22 cellular contexts compared by ENCODE assay signal in the genomic region with DNA sequence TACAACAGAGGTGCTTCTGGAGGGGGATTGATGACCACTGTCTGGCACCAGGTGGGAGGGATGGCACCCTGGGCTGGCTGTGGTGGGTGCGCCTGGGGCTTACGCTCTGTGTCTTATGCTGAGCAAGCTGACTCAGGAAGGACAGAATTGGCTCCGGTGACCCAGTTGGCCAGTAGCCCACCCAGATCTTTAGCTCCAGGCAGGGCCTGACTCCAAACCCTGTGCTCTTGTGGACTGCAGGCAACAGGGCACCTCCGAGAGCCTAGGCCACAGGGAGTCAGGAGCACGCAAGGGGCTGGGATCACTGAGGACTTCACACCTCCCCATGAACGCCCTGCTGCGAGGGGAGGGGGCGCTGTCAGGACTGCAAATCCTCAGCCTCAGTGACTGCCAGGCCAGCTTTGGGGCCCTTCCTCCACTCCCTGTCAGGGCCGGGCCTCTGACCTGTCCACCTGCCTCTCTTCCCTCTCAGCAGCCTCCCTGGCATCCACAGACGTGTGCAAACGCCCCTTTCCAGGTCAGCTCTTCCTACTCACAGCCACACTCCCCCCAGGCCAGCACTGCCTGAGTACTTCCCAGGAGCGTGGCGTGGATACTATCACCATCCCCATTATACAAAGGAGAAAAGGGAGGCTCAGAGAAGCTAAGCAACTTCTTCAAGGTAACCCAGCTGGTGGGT.
A peak's percentile ranks its signal among the peaks of the same experiment; 100 is the strongest.
DNase-seq lines count a peak whose midpoint lies in the region; ATAC-seq, FAIRE-seq and TF ChIP-seq lines count a peak whose summit lies in the region.
"Had no signal": no experiment of that assay in that cellular context is flagged by ENCODE, and none has a peak within 500 bp of the region (broad histone marks: within the 10 kb centered on the region; RNA-seq: fewer than 3 reads in every experiment).

No MANE protein-coding gene starts in this region.

- CTCF ChIA-PET in HepG2 (lab: Yijun Ruan, JAX; ENCODE audit: low intra/inter-chr PET ratio, low total read pairs): no interaction called here

- peaks cover 6 to 14% of the 10 kb centered on the region in 2 donors for H3K4me1 ChIP-seq in gastrocnemius medialis
- no peaks in the 10 kb centered on the region for H3K4me1 ChIP-seq in HepG2 (ENCODE audit: insufficient read depth, low read length)
- H3K4me1 ChIP-seq: Caco-2, HAP-1 had no signal

- no peak overlapping the region for H3K9ac ChIP-seq in HepG2 (ENCODE audit: insufficient read depth, low read depth, low read length)

- H3K27me3 Mint-ChIP-seq in nephron progenitor cell (ENCODE audit: low read depth, poor library complexity): peaks cover 26% of the 10 kb centered on the region
- peaks cover 18% of the 10 kb centered on the region for H3K27me3 Mint-ChIP-seq in activated naive CD8-positive, alpha-beta T cell treated with anti-CD3 and anti-CD28 coated beads, Interleukin-2, amount 50 U/mL, for 24 hours

- DNase-seq in G401 (ENCODE audit: low spot score) (peak; percentile 76), nephron progenitor cell (no peak), gastrocnemius medialis (peak; percentile 30 to 42), HepG2 (ENCODE audit: low spot score) (no peak)
- no peak for DNase-seq in activated naive CD8-positive, alpha-beta T cell treated with anti-CD3 and anti-CD28 coated beads, Interleukin-2, amount 50 U/mL, for 24 hours
- DNase-seq: AML-193; Caco-2; CD4-positive, alpha-beta T cell; GDM1; GOT3; IMR-90 had no signal

- H3K27ac ChIP-seq in cingulate gyrus (ENCODE audit: low read depth, low read length) (peak overlapping the region; percentile 23), gastrocnemius medialis (no peak overlapping the region), HepG2 (ENCODE audit: extremely low read length, insufficient read depth, low read length) (no peak overlapping the region)
- H3K27ac ChIP-seq: 22Rv1, C4-2B, HL-60 had no signal

- H3K9me3 ChIP-seq in gastrocnemius medialis (no peaks in the 10 kb centered on the region), HepG2 (ENCODE audit: low read length) (no peaks in the 10 kb centered on the region)
- H3K9me3 ChIP-seq: A549, Caco-2, HAP-1 had no signal

- TF ChIP-seq EP300 in HepG2 (IDR thresholded peaks at IDR 0.05; ENCODE audit: low read depth in 2 of 2, low read length in 2 of 2) (no peak), HepG2 (CRISPR knock-in tag; IDR thresholded peaks at IDR 0.05; ENCODE audit: borderline replicate concordance) (no peak)

- H3K4me1 Mint-ChIP-seq in nephron progenitor cell: peaks cover 34% of the 10 kb centered on the region
- peaks cover 10% of the 10 kb centered on the region for H3K4me1 Mint-ChIP-seq in activated naive CD8-positive, alpha-beta T cell treated with anti-CD3 and anti-CD28 coated beads, Interleukin-2, amount 50 U/mL, for 24 hours

- in situ Hi-C loops in G401 (cut with HindIII; ENCODE audit: low sequenced_read_pairs) (no loop called here), gastrocnemius medialis (cut with MboI; ENCODE audit: low sequenced_read_pairs in 4 of 4) (no loop called here), HepG2 (cut with HindIII; ENCODE audit: extremely low pct_ligation_motif_present, low pct_unique_long_range_greater_than_20kb) (no loop called here)

- peaks cover 3% of the 10 kb centered on the region for H3K36me3 Mint-ChIP-seq in nephron progenitor cell (ENCODE audit: low read depth)
- H3K36me3 Mint-ChIP-seq in activated naive CD8-positive, alpha-beta T cell treated with anti-CD3 and anti-CD28 coated beads, Interleukin-2, amount 50 U/mL, for 24 hours (ENCODE audit: low read depth): no peaks in the 10 kb centered on the region

- POLR2A ChIA-PET in HepG2 (lab: Yijun Ruan, JAX): no interaction called here

- no peak overlapping the region for H3K4me2 ChIP-seq in HepG2 (ENCODE audit: low read depth, low read length)
- H3K4me2 ChIP-seq: A549 had no signal

- H4K20me1 ChIP-seq in HepG2 (ENCODE audit: insufficient read depth, low read length): no peaks in the 10 kb centered on the region

- H3K4me3 Mint-ChIP-seq in nephron progenitor cell: peak overlapping the region; percentile 35
- H3K4me3 Mint-ChIP-seq in activated naive CD8-positive, alpha-beta T cell treated with anti-CD3 and anti-CD28 coated beads, Interleukin-2, amount 50 U/mL, for 24 hours: no peak overlapping the region
- H3K4me3 Mint-ChIP-seq: CD4-positive, alpha-beta T cell had no signal

- H3K9me3 Mint-ChIP-seq in nephron progenitor cell: no peaks in the 10 kb centered on the region
- no peaks in the 10 kb centered on the region for H3K9me3 Mint-ChIP-seq in activated naive CD8-positive, alpha-beta T cell treated with anti-CD3 and anti-CD28 coated beads, Interleukin-2, amount 50 U/mL, for 24 hours
- H3K9me3 Mint-ChIP-seq: CD4-positive, alpha-beta T cell had no signal

- intact Hi-C loops in gastrocnemius medialis (cut with DNase I; ENCODE audit: low total_unique reads): no loop called here
- intact Hi-C loops in HepG2 (cut with micrococcal nuclease; ENCODE audit: unreplicated experiment): no loop called here

- H3K36me3 ChIP-seq in gastrocnemius medialis (no peaks in the 10 kb centered on the region), HepG2 (replicated peaks in 1 of 2; ENCODE audit: control insufficient read depth in 1 of 2, insufficient read depth in 2 of 2, low read length in 2 of 2) (no peaks in the 10 kb centered on the region)
- H3K36me3 ChIP-seq: HAP-1 had no signal

- no peaks in the 10 kb centered on the region for H3K27me3 ChIP-seq in gastrocnemius medialis
- H3K27me3 ChIP-seq in HepG2 (ENCODE audit: control insufficient read depth in 1 of 2, insufficient read depth in 2 of 2, low read length in 2 of 2): peaks cover 6 to 58% of the 10 kb centered on the region in 2 experiments

- H3K79me2 ChIP-seq in HepG2 (ENCODE audit: insufficient read depth, low read length): no peaks in the 10 kb centered on the region

- ATAC-seq in gastrocnemius medialis (peak; percentile 61 to 85), HepG2 (no peak), HG03342 (IDR thresholded peaks at IDR 0.05; ENCODE audit: unreplicated experiment) (no peak), HG02610 (IDR thresholded peaks at IDR 0.05; ENCODE audit: unreplicated experiment) (no peak)
- ATAC-seq in activated naive CD8-positive, alpha-beta T cell treated with anti-CD3 and anti-CD28 coated beads, Interleukin-2, amount 50 U/mL, for 24 hours: no peak

- H2AFZ ChIP-seq in HepG2 (ENCODE audit: low read length): no peak overlapping the region

- 4% methylated on average over 5 of the region's 13 CpGs for WGBS in HepG2 (ENCODE audit: low lambda C conversion rate)

- TF ChIP-seq POLR2A in gastrocnemius medialis (IDR thresholded peaks at IDR 0.05) (no peak), HepG2 (IDR thresholded peaks at IDR 0.05; ENCODE audit: insufficient read depth in 1 of 2, low read depth in 2 of 2, low read length in 2 of 2) (no peak)

- FAIRE-seq in HepG2 (lab: Jason Lieb, UNC): no peak
- FAIRE-seq: A549, D721Med, GM12892, GM18507 had no signal

- TF ChIP-seq RAD21 in HepG2 (CRISPR knock-in tag; IDR thresholded peaks at IDR 0.05): no peak

- H3K4me3 ChIP-seq in gastrocnemius medialis: no peak overlapping the region
- no peak overlapping the region for H3K4me3 ChIP-seq in HepG2 (replicated peaks in 1 of 3; ENCODE audit: insufficient read depth in 1 of 3, low read depth in 2 of 3, low read length in 3 of 3)
- H3K4me3 ChIP-seq: A549, HAP-1 had no signal

- no TSS peak for BruUV-seq in HepG2 (replicated peaks; lab: Mats Ljungman, UMichigan)

- H3K27ac Mint-ChIP-seq in nephron progenitor cell: no peak overlapping the region
- no peak overlapping the region for H3K27ac Mint-ChIP-seq in activated naive CD8-positive, alpha-beta T cell treated with anti-CD3 and anti-CD28 coated beads, Interleukin-2, amount 50 U/mL, for 24 hours
- H3K27ac Mint-ChIP-seq: CD4-positive, alpha-beta T cell had no signal

- no peak for TF ChIP-seq CTCF in nephron progenitor cell (IDR thresholded peaks at IDR 0.05)
- no peak for TF ChIP-seq CTCF in gastrocnemius medialis (IDR thresholded peaks at IDR 0.05 in 4 of 5, conservative IDR thresholded peaks at IDR 0.05 in 1 of 5)
- TF ChIP-seq CTCF in HepG2 (CRISPR knock-in tag; IDR thresholded peaks at IDR 0.05): no peak

TF ChIP-seq in HepG2, 621 proteins besides CTCF, POLR2A, EP300 and RAD21:
- TF ChIP-seq CC2D1A (CRISPR knock-in tag; IDR thresholded peaks at IDR 0.05) (no peak), ZSCAN21 (CRISPR knock-in tag; IDR thresholded peaks at IDR 0.05; ENCODE audit: borderline replicate concordance) (no peak), SNAI1 (CRISPR knock-in tag; IDR thresholded peaks at IDR 0.05; ENCODE audit: borderline replicate concordance) (no peak)
- TF ChIP-seq, protein P1, sequence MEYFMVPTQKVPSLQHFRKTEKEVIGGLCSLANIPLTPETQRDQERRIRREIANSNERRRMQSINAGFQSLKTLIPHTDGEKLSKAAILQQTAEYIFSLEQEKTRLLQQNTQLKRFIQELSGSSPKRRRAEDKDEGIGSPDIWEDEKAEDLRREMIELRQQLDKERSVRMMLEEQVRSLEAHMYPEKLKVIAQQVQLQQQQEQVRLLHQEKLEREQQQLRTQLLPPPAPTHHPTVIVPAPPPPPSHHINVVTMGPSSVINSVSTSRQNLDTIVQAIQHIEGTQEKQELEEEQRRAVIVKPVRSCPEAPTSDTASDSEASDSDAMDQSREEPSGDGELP (IDR thresholded peaks at IDR 0.05; ENCODE audit: borderline replicate concordance, low read depth): no peak

Comparison
In these comparisons a context has a peak if more than half of its experiments do, and no peak if none do; other contexts are left out.
1. DNase-seq: peak in G401 (single experiment) and gastrocnemius medialis (2 of 2); none in nephron progenitor cell (single experiment), HepG2 (single experiment) and activated naive CD8-positive, alpha-beta T cell treated with anti-CD3 and anti-CD28 coated beads, Interleukin-2, amount 50 U/mL, for 24 hours (single experiment).
2. ATAC-seq: peak in gastrocnemius medialis (2 of 2); none in HepG2 (single experiment), HG03342 (single experiment), HG02610 (single experiment) and activated naive CD8-positive, alpha-beta T cell treated with anti-CD3 and anti-CD28 coated beads, Interleukin-2, amount 50 U/mL, for 24 hours (single experiment).